Comparison of ENCODE assay signal across 29 cellular contexts in genomic region chr2:122172812-122173211, GRCh38.
"Had no signal": no experiment of that assay in that cellular context is flagged by ENCODE, and none has a peak within 500 bp of the region (broad histone marks: within the 10 kb centered on the region; RNA-seq: fewer than 3 reads in every experiment).

No MANE protein-coding gene starts in this region.

- H3K9me3 Mint-ChIP-seq: dendritic cell treated with granulocyte-macrophage colony-stimulating factor and Interleukin-4, amounts not matched to agents 40 ng/mL and 50 ng/mL, for 4 days; effector memory CD8-positive, alpha-beta T cell; endodermal cell had no signal

- H3K4me3 Mint-ChIP-seq: dendritic cell treated with granulocyte-macrophage colony-stimulating factor and Interleukin-4, amounts not matched to agents 40 ng/mL and 50 ng/mL, for 4 days; effector memory CD8-positive, alpha-beta T cell; endodermal cell had no signal

- H3K27me3 ChIP-seq: colonic mucosa, dorsolateral prefrontal cortex, esophagus muscularis mucosa, esophagus squamous epithelium, foreskin keratinocyte, gastrocnemius medialis, gastroesophageal sphincter, heart left ventricle had no signal

- H3K36me3 ChIP-seq: colonic mucosa, esophagus muscularis mucosa, esophagus squamous epithelium, gastrocnemius medialis, gastroesophageal sphincter, heart left ventricle, heart right ventricle had no signal

- H3K4me3 ChIP-seq: colonic mucosa, coronary artery, dorsolateral prefrontal cortex, esophagus muscularis mucosa, esophagus squamous epithelium, gastrocnemius medialis, gastroesophageal sphincter, heart left ventricle, heart right ventricle had no signal

- H3K27me3 Mint-ChIP-seq: dendritic cell treated with granulocyte-macrophage colony-stimulating factor and Interleukin-4, amounts not matched to agents 40 ng/mL and 50 ng/mL, for 4 days had no signal

- H3K9me3 ChIP-seq: colonic mucosa, esophagus muscularis mucosa, esophagus squamous epithelium, gastrocnemius medialis, gastroesophageal sphincter, heart left ventricle, heart right ventricle had no signal

- FAIRE-seq: colon, endometrium, endothelial cell of umbilical vein, frontal cortex had no signal

- ATAC-seq: effector memory CD8-positive, alpha-beta T cell; esophagus mucosa; foreskin keratinocyte; gastrocnemius medialis; gastroesophageal sphincter; heart left ventricle; heart right ventricle had no signal

- H3K27ac Mint-ChIP-seq: dendritic cell treated with granulocyte-macrophage colony-stimulating factor and Interleukin-4, amounts not matched to agents 40 ng/mL and 50 ng/mL, for 4 days; effector memory CD8-positive, alpha-beta T cell; endodermal cell had no signal

- H3K27ac ChIP-seq: colonic mucosa, coronary artery, dorsolateral prefrontal cortex, epithelial cell of prostate, esophagus muscularis mucosa, esophagus squamous epithelium, foreskin keratinocyte, gastrocnemius medialis, gastroesophageal sphincter, heart left ventricle, heart right ventricle had no signal

- H3K4me1 ChIP-seq: colonic mucosa, esophagus muscularis mucosa, esophagus squamous epithelium, foreskin keratinocyte, gastrocnemius medialis, gastroesophageal sphincter, heart left ventricle, heart right ventricle had no signal

- DNase-seq: colonic mucosa; cortex of kidney; dermis blood vessel endothelial cell; dorsolateral prefrontal cortex; effector CD4-positive, alpha-beta T cell; effector CD8-positive, alpha-beta T cell; effector memory CD4-positive, alpha-beta T cell; effector memory CD8-positive, alpha-beta T cell; endodermal cell; erythroblast; esophagus squamous epithelium; foreskin fibroblast; foreskin keratinocyte; foreskin melanocyte; gastrocnemius medialis; glutamatergic neuron; head of caudate nucleus; heart left ventricle; heart right ventricle had no signal
